In genomic region chr1:115642168-115643072, GRCh38 we compare ENCODE assay signal across 8 cellular contexts. TPM values are rescaled to one million over a fixed set of nuclear protein-coding genes. Genes with fewer than 3 reads are reported as not detected.
A peak's percentile ranks its signal among the peaks of the same experiment; 100 is the strongest.
DNase-seq lines count a peak whose midpoint lies in the region; TF ChIP-seq lines count a peak whose summit lies in the region.

No MANE protein-coding gene starts in this region.

- H3K4me3 ChIP-seq in KMS-11 (IDR thresholded peaks at IDR 0.05; ENCODE audit: insufficient read depth, low read depth, low read length) (no peak overlapping the region), ectodermal cell (ENCODE audit: insufficient read depth, low read depth, low read length) (peak overlapping the region; percentile 78), mesenchymal stem cell (ENCODE audit: insufficient read depth in 1 of 2, low read depth in 1 of 2, low read length in 2 of 2) (peak overlapping the region; percentile 90 to 91), suprapubic skin (peak overlapping the region; percentile 87)

- peak overlapping the region; percentile 86 for H3K4me3 Mint-ChIP-seq in activated CD4-positive, alpha-beta T cell treated with anti-CD3 and anti-CD28 coated beads, Interleukin-2, amount 10 ng/mL, durations not matched to agents 7 days and 5 days
- peak overlapping the region; percentile 86 to 91 for H3K4me3 Mint-ChIP-seq in H9
- H3K4me3 Mint-ChIP-seq in T-helper 1 cell treated with Interleukin-12 subunit alpha and Interleukin-12 subunit beta and Interleukin-4 antibody, amounts not matched to agents 30 μg/mL and 1 μg/mL, for 36 hours, result peak overlapping the region; percentile 80

- H2BK20ac ChIP-seq in H9 (ENCODE audit: low read depth, low read length, poor library complexity, severe bottlenecking), result no peak overlapping the region

- H2BK12ac ChIP-seq in H9 (ENCODE audit: insufficient read length, low read depth, low read length) (no peak overlapping the region), mesenchymal stem cell (ENCODE audit: low read length in 2 of 2) (peak overlapping the region in 1 of 2 experiments; percentile 86)

- peak overlapping the region; percentile 84 for H3K27ac Mint-ChIP-seq in activated CD4-positive, alpha-beta T cell treated with anti-CD3 and anti-CD28 coated beads, Interleukin-2, amount 10 ng/mL, durations not matched to agents 7 days and 5 days
- H3K27ac Mint-ChIP-seq in H9, result peak overlapping the region in 2 of 3 experiments; percentile 38 to 80; a peak in 1 of 7 replicates
- peak overlapping the region; percentile 43 for H3K27ac Mint-ChIP-seq in T-helper 1 cell treated with Interleukin-12 subunit alpha and Interleukin-12 subunit beta and Interleukin-4 antibody, amounts not matched to agents 30 μg/mL and 1 μg/mL, for 36 hours

- H3K9me3 Mint-ChIP-seq in activated CD4-positive, alpha-beta T cell treated with anti-CD3 and anti-CD28 coated beads, Interleukin-2, amount 10 ng/mL, durations not matched to agents 7 days and 5 days, result peaks cover 16% of the 10 kb centered on the region
- H3K9me3 Mint-ChIP-seq in H9, result peaks cover 20 to 25% of the 10 kb centered on the region in 2 experiments
- peaks cover 18% of the 10 kb centered on the region for H3K9me3 Mint-ChIP-seq in T-helper 1 cell treated with Interleukin-12 subunit alpha and Interleukin-12 subunit beta and Interleukin-4 antibody, amounts not matched to agents 30 μg/mL and 1 μg/mL, for 36 hours

- peak overlapping the region; percentile 59; the same call in 1 of the 2 replicates for H3K14ac ChIP-seq in H9 (ENCODE audit: insufficient read depth, low read length)
- H3K14ac ChIP-seq in mesenchymal stem cell (ENCODE audit: low read length in 2 of 2), result peak overlapping the region in 1 of 2 experiments; percentile 19

- H3K9ac ChIP-seq in H9 (ENCODE audit: extremely low read depth, insufficient read length, low read length), result no peak overlapping the region
- peak overlapping the region; percentile 56 for H3K9ac ChIP-seq in KMS-11
- H3K9ac ChIP-seq in mesenchymal stem cell (ENCODE audit: low read length), result peak overlapping the region; percentile 83

- H4K91ac ChIP-seq in H9 (ENCODE audit: insufficient read length, low read depth, low read length) (no peak overlapping the region), mesenchymal stem cell (ENCODE audit: low read length) (peak overlapping the region; percentile 10)

- H3K4me1 ChIP-seq in H9 (ENCODE audit: insufficient read depth, low read length), result no peaks in the 10 kb centered on the region
- peaks cover 32% of the 10 kb centered on the region for H3K4me1 ChIP-seq in KMS-11 (ENCODE audit: low read depth, poor library complexity, severe bottlenecking)
- H3K4me1 ChIP-seq in ectodermal cell (ENCODE audit: control insufficient read depth, insufficient read depth, low read length), result peaks cover 5% of the 10 kb centered on the region
- H3K4me1 ChIP-seq in mesenchymal stem cell (ENCODE audit: control insufficient read depth, insufficient read depth, low read depth, low read length), result peaks cover 7% of the 10 kb centered on the region
- H3K4me1 ChIP-seq in suprapubic skin, result peaks cover 33% of the 10 kb centered on the region

- TF ChIP-seq CTCF in H9 (conservative IDR thresholded peaks at IDR 0.05), result peak; percentile 26; the same call in 1 of the 3 replicates
- TF ChIP-seq CTCF in KMS-11 (conservative IDR thresholded peaks at IDR 0.05; ENCODE audit: low read depth, low read length), result no peak
- TF ChIP-seq CTCF in suprapubic skin (IDR thresholded peaks at IDR 0.05), result no peak

- no peaks in the 10 kb centered on the region for H3K36me3 ChIP-seq in KMS-11 (ENCODE audit: insufficient read depth)
- H3K36me3 ChIP-seq in ectodermal cell (ENCODE audit: control insufficient read depth, insufficient read depth, low read length), result no peaks in the 10 kb centered on the region
- no peaks in the 10 kb centered on the region for H3K36me3 ChIP-seq in mesenchymal stem cell (ENCODE audit: control insufficient read depth in 1 of 2, insufficient read depth in 2 of 2, low read depth in 1 of 2, low read length in 2 of 2)
- no peaks in the 10 kb centered on the region for H3K36me3 ChIP-seq in suprapubic skin

- H3K18ac ChIP-seq in H9 (ENCODE audit: insufficient read length, low read depth, low read length) (peak overlapping the region; percentile 55), mesenchymal stem cell (ENCODE audit: low read depth in 1 of 2, low read length in 2 of 2) (peak overlapping the region; percentile 48 to 79)

- peak; percentile 49 for DNase-seq in activated CD4-positive, alpha-beta T cell treated with anti-CD3 and anti-CD28 coated beads, Interleukin-2, amount 10 ng/mL, durations not matched to agents 7 days and 5 days
- no peak for DNase-seq in activated CD4-positive, alpha-beta T cell treated with anti-CD3 and anti-CD28 coated beads, Interleukin-2, amount 50 U/mL, for 4 hours
- peak; percentile 44 for DNase-seq in H9
- peak; percentile 56 for DNase-seq in mesenchymal stem cell
- DNase-seq in suprapubic skin (ENCODE audit: low spot score in 2 of 2), result no peak

- H2BK5ac ChIP-seq in H9 (ENCODE audit: insufficient read length, low read length) (no peak overlapping the region), mesenchymal stem cell (ENCODE audit: low read depth, low read length, poor library complexity, severe bottlenecking) (no peak overlapping the region)

- peaks cover 3% of the 10 kb centered on the region; the same call in 1 of the 2 replicates for H3K79me2 ChIP-seq in H9 (ENCODE audit: insufficient read depth, low read length)
- peaks cover 45% of the 10 kb centered on the region for H3K79me2 ChIP-seq in KMS-11 (ENCODE audit: insufficient read depth, low read depth)

- H2BK15ac ChIP-seq in H9 (ENCODE audit: low read depth, low read length) (no peak overlapping the region), mesenchymal stem cell (ENCODE audit: low read depth, poor library complexity, severe bottlenecking) (peak overlapping the region; percentile 40)

- H2AK5ac ChIP-seq in H9 (ENCODE audit: insufficient read length, low read length), result no peak overlapping the region
- H2AK5ac ChIP-seq in mesenchymal stem cell (ENCODE audit: low read length, severe bottlenecking), result no peak overlapping the region

- no peak overlapping the region for H4K5ac ChIP-seq in H9 (ENCODE audit: insufficient read length, low read depth, low read length)

- H3K79me1 ChIP-seq in H9 (ENCODE audit: insufficient read depth, low read depth, low read length, poor library complexity, severe bottlenecking) (peaks cover 5% of the 10 kb centered on the region), mesenchymal stem cell (replicated peaks; ENCODE audit: low read length, poor library complexity, severe bottlenecking) (peaks cover 13% of the 10 kb centered on the region)

- no peak for TF ChIP-seq POLR2A in suprapubic skin (IDR thresholded peaks at IDR 0.05)

- H2AFZ ChIP-seq in H9 (ENCODE audit: low read length) (no peak overlapping the region), KMS-11 (ENCODE audit: low read depth) (peak overlapping the region; percentile 66), mesenchymal stem cell (ENCODE audit: low read depth, low read length) (peak overlapping the region; percentile 74)

- H3K27me3 ChIP-seq in H9 (ENCODE audit: insufficient read depth, low read length), result no peaks in the 10 kb centered on the region; the same call in 1 of the 2 replicates
- no peaks in the 10 kb centered on the region for H3K27me3 ChIP-seq in KMS-11 (ENCODE audit: insufficient read depth, low read depth)
- H3K27me3 ChIP-seq in ectodermal cell (ENCODE audit: control insufficient read depth, insufficient read depth, low read length, poor library complexity, severe bottlenecking), result peaks cover 21% of the 10 kb centered on the region
- H3K27me3 ChIP-seq in mesenchymal stem cell (ENCODE audit: control insufficient read depth in 1 of 2, insufficient read depth in 1 of 2, low read length in 2 of 2), result no peaks in the 10 kb centered on the region
- no peaks in the 10 kb centered on the region for H3K27me3 ChIP-seq in suprapubic skin

- H3K4ac ChIP-seq in H9 (ENCODE audit: low read depth, low read length) (no peak overlapping the region; the same call in 1 of the 2 replicates), mesenchymal stem cell (ENCODE audit: low read depth in 1 of 2, low read length in 2 of 2) (peak overlapping the region; percentile 25 to 82)

- H3K27me3 Mint-ChIP-seq in activated CD4-positive, alpha-beta T cell treated with anti-CD3 and anti-CD28 coated beads, Interleukin-2, amount 10 ng/mL, durations not matched to agents 7 days and 5 days, result peaks cover 24% of the 10 kb centered on the region
- H3K27me3 Mint-ChIP-seq in H9 (ENCODE audit: low read depth), result peaks cover 16% of the 10 kb centered on the region
- peaks cover 35% of the 10 kb centered on the region for H3K27me3 Mint-ChIP-seq in T-helper 1 cell treated with Interleukin-12 subunit alpha and Interleukin-12 subunit beta and Interleukin-4 antibody, amounts not matched to agents 30 μg/mL and 1 μg/mL, for 36 hours (ENCODE audit: low read depth)

- H3K23ac ChIP-seq in H9 (ENCODE audit: insufficient read length, low read depth, low read length) (no peak overlapping the region), mesenchymal stem cell (ENCODE audit: low read length in 2 of 2) (peak overlapping the region in 1 of 2 experiments; percentile 77)

- H3K56ac ChIP-seq in H9 (ENCODE audit: insufficient read length, low read depth, low read length), result no peak overlapping the region

- H4K8ac ChIP-seq in H9 (replicated peaks; ENCODE audit: insufficient read length, low read depth, low read length), result no peak overlapping the region
- peak overlapping the region; percentile 59 for H4K8ac ChIP-seq in mesenchymal stem cell (ENCODE audit: low read length)

- no peak overlapping the region for H3T11ph ChIP-seq in H9 (ENCODE audit: low read length)

- WGBS in H9 (ENCODE audit: extremely low coverage, insufficient read length, low lambda C conversion rate), result no CpG with 5 or more reads among the region's 78 CpGs
- WGBS in ectodermal cell, 2 experiments, result 0 to 1% methylated on average over 78 of the region's 78 CpGs
- under 1% methylated on average over 77 of the region's 78 CpGs for WGBS in mesenchymal stem cell
- under 1% methylated on average over 18 of the region's 78 CpGs for WGBS in suprapubic skin

- peaks cover 19% of the 10 kb centered on the region for H3K4me1 Mint-ChIP-seq in activated CD4-positive, alpha-beta T cell treated with anti-CD3 and anti-CD28 coated beads, Interleukin-2, amount 10 ng/mL, durations not matched to agents 7 days and 5 days
- peaks cover 11 to 23% of the 10 kb centered on the region in 2 experiments for H3K4me1 Mint-ChIP-seq in H9
- H3K4me1 Mint-ChIP-seq in T-helper 1 cell treated with Interleukin-12 subunit alpha and Interleukin-12 subunit beta and Interleukin-4 antibody, amounts not matched to agents 30 μg/mL and 1 μg/mL, for 36 hours (ENCODE audit: low read depth), result peaks cover 12% of the 10 kb centered on the region

- POLR2A ChIA-PET in activated CD4-positive, alpha-beta T cell treated with anti-CD3 and anti-CD28 coated beads, Interleukin-2, amount 10 ng/mL, durations not matched to agents 7 days and 5 days (lab: Charles Lee), result no interaction called here

- H3K27ac ChIP-seq in H9 (ENCODE audit: insufficient read length, low read depth, low read length), result no peak overlapping the region
- peak overlapping the region; percentile 52 for H3K27ac ChIP-seq in KMS-11
- no peak overlapping the region for H3K27ac ChIP-seq in ectodermal cell (ENCODE audit: insufficient read depth, low read depth, low read length, poor library complexity, severe bottlenecking)
- H3K27ac ChIP-seq in mesenchymal stem cell (ENCODE audit: low read length, poor library complexity, severe bottlenecking), result peak overlapping the region; percentile 62
- peak overlapping the region; percentile 86 for H3K27ac ChIP-seq in suprapubic skin

- CTCF ChIA-PET in activated CD4-positive, alpha-beta T cell treated with anti-CD3 and anti-CD28 coated beads, Interleukin-2, amount 10 ng/mL, durations not matched to agents 7 days and 5 days (lab: Charles Lee), result interaction anchor here (1.3 to 1.5 kb wide), 3 partner anchors 21 to 77 kb away, joined by 3 to 5 read pairs (median 4); no protein-coding TSS in a partner anchor

- H2BK120ac ChIP-seq in H9 (ENCODE audit: low read depth, low read length, poor library complexity, severe bottlenecking) (no peak overlapping the region), mesenchymal stem cell (ENCODE audit: low read depth, low read length) (no peak overlapping the region)

- peak overlapping the region; percentile 82 for H3K4me2 ChIP-seq in H9 (ENCODE audit: insufficient read depth, insufficient read length, low read length)
- peak overlapping the region; percentile 89 for H3K4me2 ChIP-seq in KMS-11
- peak overlapping the region; percentile 92 for H3K4me2 ChIP-seq in mesenchymal stem cell (ENCODE audit: low read length, poor library complexity, severe bottlenecking)

- H3K9me3 ChIP-seq in H9 (ENCODE audit: control insufficient read depth, low read depth, low read length) (no peaks in the 10 kb centered on the region), ectodermal cell (ENCODE audit: control insufficient read depth, low read length) (no peaks in the 10 kb centered on the region), mesenchymal stem cell (ENCODE audit: control insufficient read depth, low read length) (peaks cover 3% of the 10 kb centered on the region), suprapubic skin (no peaks in the 10 kb centered on the region)

- no peaks in the 10 kb centered on the region for H4K20me1 ChIP-seq in H9 (ENCODE audit: control insufficient read depth, insufficient read depth, insufficient read length)
- no peaks in the 10 kb centered on the region for H4K20me1 ChIP-seq in KMS-11 (ENCODE audit: insufficient read depth)

- peaks cover 19% of the 10 kb centered on the region for H3K36me3 Mint-ChIP-seq in activated CD4-positive, alpha-beta T cell treated with anti-CD3 and anti-CD28 coated beads, Interleukin-2, amount 10 ng/mL, durations not matched to agents 7 days and 5 days (ENCODE audit: low read depth)
- peaks cover 5 to 25% (median 10%) of the 10 kb centered on the region in 3 experiments; a peak in 6 of 7 replicates for H3K36me3 Mint-ChIP-seq in H9 (ENCODE audit: insufficient read depth in 1 of 3, low read depth in 3 of 3)
- peaks cover 4% of the 10 kb centered on the region for H3K36me3 Mint-ChIP-seq in T-helper 1 cell treated with Interleukin-12 subunit alpha and Interleukin-12 subunit beta and Interleukin-4 antibody, amounts not matched to agents 30 μg/mL and 1 μg/mL, for 36 hours (ENCODE audit: low read depth)

- no peak for TF ChIP-seq EP300 in suprapubic skin (IDR thresholded peaks at IDR 0.05)

- H3K23me2 ChIP-seq in H9 (ENCODE audit: insufficient read length, low read depth, low read length, poor library complexity, severe bottlenecking), result peaks cover 7% of the 10 kb centered on the region

RNA-seq across cellular contexts. Expression of gene VANGL1, which starts 0.7 kb away (rescaled TPM):
- 10 to 100 TPM; 16.4 to 19.3 TPM for total RNA-seq in activated CD4-positive, alpha-beta T cell treated with anti-CD3 and anti-CD28 coated beads, Interleukin-2, amount 10 ng/mL, durations not matched to agents 7 days and 5 days
- total RNA-seq in H9 (2021) (13.5 and 13.6 TPM in 2 replicates), suprapubic skin (10 to 100 TPM; 17.7 to 33.6 (median 26.2) TPM)
- polyA plus RNA-seq in ectodermal cell (2013, experiment 1 of 4), result 8.6 TPM
- 9.2 TPM for polyA plus RNA-seq in ectodermal cell (2013, experiment 2 of 4)
- 7.6 TPM for polyA plus RNA-seq in ectodermal cell (2013, experiment 3 of 4)
- polyA plus RNA-seq in ectodermal cell (2013, experiment 4 of 4), result 7.9 TPM
- 13.3 TPM for polyA plus RNA-seq in mesenchymal stem cell (2013, experiment 1 of 2)
- polyA plus RNA-seq in mesenchymal stem cell (2013, experiment 2 of 2), result 13.8 TPM

Comparison
In these comparisons a context has a peak if more than half of its experiments do, and no peak if none do; other contexts are left out.
1. DNase-seq: peak in activated CD4-positive, alpha-beta T cell treated with anti-CD3 and anti-CD28 coated beads, Interleukin-2, amount 10 ng/mL, durations not matched to agents 7 days and 5 days (single experiment), H9 (single experiment) and mesenchymal stem cell (single experiment); none in activated CD4-positive, alpha-beta T cell treated with anti-CD3 and anti-CD28 coated beads, Interleukin-2, amount 50 U/mL, for 4 hours (0 of 2) and suprapubic skin (0 of 2).
2. H3K27ac ChIP-seq: peak in KMS-11 (single experiment), mesenchymal stem cell (single experiment) and suprapubic skin (single experiment); none in H9 (single experiment) and ectodermal cell (single experiment).
3. Peak in every context shown above with its lines, with median percentiles within 50 percentile points of each other: H3K27ac Mint-ChIP-seq, H3K4me3 Mint-ChIP-seq and H3K4me2 ChIP-seq.